Comparison of ENCODE assay signal across 19 cellular contexts in the genomic region with DNA sequence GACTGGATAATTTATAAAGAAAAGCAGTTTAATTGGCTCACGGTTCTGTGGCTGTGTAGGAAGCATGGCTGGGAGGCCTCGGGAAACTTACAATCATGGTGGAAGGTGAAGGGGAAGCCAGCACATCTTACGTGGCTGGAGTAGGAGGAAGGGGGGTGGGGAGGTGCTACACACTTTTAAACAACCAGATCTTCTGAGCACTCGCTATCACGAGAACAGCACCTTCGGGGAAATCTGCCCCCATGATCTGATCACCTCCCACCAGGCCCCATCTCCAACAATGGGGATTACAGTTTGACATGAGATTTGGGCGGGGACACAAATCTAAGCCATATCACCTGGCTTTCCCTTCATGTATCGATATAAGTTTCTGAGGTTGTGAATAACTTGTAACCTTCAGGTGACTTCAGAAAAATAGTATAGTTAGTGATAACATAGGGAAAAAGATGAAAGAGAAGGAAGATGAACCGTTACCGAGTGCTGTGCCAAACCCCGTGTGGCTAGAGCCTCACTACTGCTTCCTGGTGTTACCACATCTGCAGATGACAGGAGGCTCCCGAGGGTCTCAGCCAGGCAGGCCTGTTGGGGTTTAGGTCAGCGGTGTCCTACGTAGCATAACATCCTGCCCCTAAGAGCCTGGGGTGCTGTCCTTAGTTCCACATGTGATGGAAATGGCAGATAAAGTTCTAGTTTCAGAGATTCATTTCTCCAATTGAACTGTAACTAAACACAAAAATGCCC.
DNase-seq lines count a peak whose midpoint lies in the region; ATAC-seq lines count a peak whose summit lies in the region.
"Had no signal": no experiment of that assay in that cellular context is flagged by ENCODE, and none has a peak within 500 bp of the region (broad histone marks: within the 10 kb centered on the region; RNA-seq: fewer than 3 reads in every experiment).

No MANE protein-coding gene starts in this region.

- no peak for ATAC-seq in activated CD8-positive, alpha-beta memory T cell treated with anti-CD3 and anti-CD28 coated beads, Interleukin-2, amount 10 ng/mL, durations not matched to agents 7 days and 5 days
- no peak for ATAC-seq in central memory CD8-positive, alpha-beta T cell (replicated peaks; ENCODE audit: extremely low read depth, poor library complexity, severe bottlenecking)
- no peak for ATAC-seq in HG03159 (IDR thresholded peaks at IDR 0.05; ENCODE audit: unreplicated experiment)
- ATAC-seq in GM21528 (IDR thresholded peaks at IDR 0.05; ENCODE audit: low FRiP score, unreplicated experiment) = no peak
- ATAC-seq: pancreas had no signal

- H3K4me3 ChIP-seq in Jurkat, Clone E6-1 (ENCODE audit: low read length) = peak overlapping the region; percentile 3; the same call in 1 of the 2 replicates
- H3K4me3 ChIP-seq: dorsolateral prefrontal cortex, hepatocyte, pancreas, smooth muscle cell had no signal

- H3K36me3 Mint-ChIP-seq in activated CD8-positive, alpha-beta memory T cell treated with anti-CD3 and anti-CD28 coated beads, Interleukin-2, amount 10 ng/mL, durations not matched to agents 7 days and 5 days = peaks cover 37% of the 10 kb centered on the region
- H3K36me3 Mint-ChIP-seq in central memory CD8-positive, alpha-beta T cell (ENCODE audit: insufficient read depth) = peaks cover 16% of the 10 kb centered on the region

- H3K27ac Mint-ChIP-seq in activated CD8-positive, alpha-beta memory T cell treated with anti-CD3 and anti-CD28 coated beads, Interleukin-2, amount 10 ng/mL, durations not matched to agents 7 days and 5 days = no peak overlapping the region
- peak overlapping the region; percentile 48 for H3K27ac Mint-ChIP-seq in central memory CD8-positive, alpha-beta T cell (ENCODE audit: low read depth)

- no peaks in the 10 kb centered on the region for H3K27me3 Mint-ChIP-seq in activated CD8-positive, alpha-beta memory T cell treated with anti-CD3 and anti-CD28 coated beads, Interleukin-2, amount 10 ng/mL, durations not matched to agents 7 days and 5 days
- H3K27me3 Mint-ChIP-seq in central memory CD8-positive, alpha-beta T cell = no peaks in the 10 kb centered on the region

- H3K4me3 Mint-ChIP-seq in activated CD8-positive, alpha-beta memory T cell treated with anti-CD3 and anti-CD28 coated beads, Interleukin-2, amount 10 ng/mL, durations not matched to agents 7 days and 5 days = no peak overlapping the region
- no peak overlapping the region for H3K4me3 Mint-ChIP-seq in central memory CD8-positive, alpha-beta T cell

- peaks cover 23% of the 10 kb centered on the region for H3K4me1 Mint-ChIP-seq in activated CD8-positive, alpha-beta memory T cell treated with anti-CD3 and anti-CD28 coated beads, Interleukin-2, amount 10 ng/mL, durations not matched to agents 7 days and 5 days
- peaks cover 15% of the 10 kb centered on the region for H3K4me1 Mint-ChIP-seq in central memory CD8-positive, alpha-beta T cell

- CTCF ChIA-PET in activated CD8-positive, alpha-beta memory T cell treated with anti-CD3 and anti-CD28 coated beads, Interleukin-2, amount 10 ng/mL, durations not matched to agents 7 days and 5 days (lab: Charles Lee) = no interaction called here

- peak; percentile 51 for DNase-seq in activated CD8-positive, alpha-beta memory T cell treated with anti-CD3 and anti-CD28 coated beads, Interleukin-2, amount 50 U/mL, for 48 hours
- no peak for DNase-seq in activated CD8-positive, alpha-beta memory T cell treated with anti-CD3 and anti-CD28 coated beads, Interleukin-2, amount 10 ng/mL, durations not matched to agents 7 days and 5 days
- DNase-seq in Jurkat, Clone E6-1 (ENCODE audit: low read depth, low spot score) = peak; percentile 66
- no peak for DNase-seq in central memory CD8-positive, alpha-beta T cell (ENCODE audit: low spot score in 2 of 2)
- peak; percentile 31 for DNase-seq in putamen (ENCODE audit: low spot score)
- DNase-seq in DMS 273 treated with DMSO at 0.1 percent for 48 hours (lab: John Stamatoyannopoulos, UW) = no peak
- DNase-seq: activated CD4-positive, CD25-positive, alpha-beta regulatory T cell treated with anti-CD3 and anti-CD28 coated beads, Interleukin-2, amount 50 U/mL, for 72 hours; activated effector memory CD4-positive, alpha-beta T cell treated with Interleukin-2 at 50 U/mL for 16 hours; brain microvascular endothelial cell; Caco-2; dorsolateral prefrontal cortex; GDM1; HCEC 1CT; NCI-H1092 treated with DMSO at 0.1 percent for 48 hours; pancreas had no signal

- no peaks in the 10 kb centered on the region for H3K9me3 Mint-ChIP-seq in activated CD8-positive, alpha-beta memory T cell treated with anti-CD3 and anti-CD28 coated beads, Interleukin-2, amount 10 ng/mL, durations not matched to agents 7 days and 5 days (ENCODE audit: low read depth)
- no peaks in the 10 kb centered on the region for H3K9me3 Mint-ChIP-seq in central memory CD8-positive, alpha-beta T cell

Comparison
In these comparisons a context has a peak if more than half of its experiments do, and no peak if none do; other contexts are left out.
1. DNase-seq: peak in activated CD8-positive, alpha-beta memory T cell treated with anti-CD3 and anti-CD28 coated beads, Interleukin-2, amount 50 U/mL, for 48 hours (single experiment), Jurkat, Clone E6-1 (single experiment) and putamen (single experiment); none in activated CD8-positive, alpha-beta memory T cell treated with anti-CD3 and anti-CD28 coated beads, Interleukin-2, amount 10 ng/mL, durations not matched to agents 7 days and 5 days (single experiment), central memory CD8-positive, alpha-beta T cell (0 of 2) and DMS 273 treated with DMSO at 0.1 percent for 48 hours (single experiment).